25 cellular contexts compared by ENCODE assay signal in genomic region chr22:42016111-42016510, GRCh38. TPM values are rescaled to one million over a fixed set of nuclear protein-coding genes. Genes with fewer than 3 reads are reported as not detected.
"Had no signal": no experiment of that assay in that cellular context is flagged by ENCODE, and none has a peak within 500 bp of the region (broad histone marks: within the 10 kb centered on the region; RNA-seq: fewer than 3 reads in every experiment).

No MANE protein-coding gene starts in this region.

- H3K27me3 ChIP-seq: stomach, suprapubic skin, testis, thyroid gland, tibial nerve, transverse colon, upper lobe of left lung, uterus, vagina had no signal

- H3K9me3 ChIP-seq: suprapubic skin, testis, thyroid gland, vagina had no signal

- H3K4me1 ChIP-seq: stomach, suprapubic skin, testis, thyroid gland, tibial artery, tibial nerve, transverse colon, upper lobe of left lung, upper lobe of right lung, uterus, vagina had no signal

- H3K36me3 ChIP-seq: stomach, suprapubic skin, thoracic aorta, thyroid gland, tibial artery, tibial nerve, transverse colon, upper lobe of left lung, upper lobe of right lung, uterus, vagina had no signal

- ATAC-seq: stimulated activated effector memory CD8-positive, alpha-beta T cell treated with anti-CD3 and anti-CD28 coated beads, Interleukin-12 subunit alpha, Interleukin-12 subunit beta, amount 100 ng/mL, for 72 hours; stimulated activated memory B cell treated with anti-CD40 and anti-IgM and Interleukin-4, amounts not matched to agents 10 μg/mL and 1 μg/mL and 100 μg/mL, for 72 hours; stimulated activated naive B cell treated with anti-CD40 and anti-IgM and Interleukin-4, amounts not matched to agents 10 μg/mL and 1 μg/mL and 100 μg/mL, for 72 hours; stimulated activated naive CD8-positive, alpha-beta T cell treated with anti-CD3 and anti-CD28 coated beads, Interleukin-15, amount 100 ng/mL, for 72 hours; stimulated activated naive CD8-positive, alpha-beta T cell treated with anti-CD3 and anti-CD28 coated beads, Interleukin-15, Interleukin-2, amounts not matched to agents 100 U/mL and 50 U/mL, for 24 hours; upper lobe of right lung had no signal

- DNase-seq: stimulated activated CD4-positive, alpha-beta T cell treated with anti-CD3 and anti-CD28 coated beads, Interleukin-2, amount 100 ng/mL, for 48 hours; stimulated activated CD4-positive, alpha-beta T cell treated with anti-CD3 and anti-CD28 coated beads, Interleukin-4, amount 100 ng/mL, for 1 hour; stimulated activated CD4-positive, alpha-beta T cell treated with anti-CD3 and anti-CD28 coated beads, Interleukin-4, amount 100 ng/mL, for 24 hours; stimulated activated CD4-positive, alpha-beta T cell treated with anti-CD3 and anti-CD28 coated beads, Interleukin-4, amount 100 ng/mL, for 4 hours; stimulated activated CD8-positive, alpha-beta memory T cell treated with anti-CD3 and anti-CD28 coated beads, Interleukin-4, amount 100 ng/mL, for 48 hours; stimulated activated naive B cell treated with anti-CD40 and anti-IgM and Interleukin-4, amounts not matched to agents 10 μg/mL and 1 μg/mL and 100 μg/mL, for 72 hours; stimulated activated naive CD4-positive, alpha-beta T cell; stimulated activated naive CD4-positive, alpha-beta T cell treated with Interleukin-2 at 50 U/mL for 16 hours; stimulated activated naive CD8-positive, alpha-beta T cell treated with anti-CD3 and anti-CD28 coated beads, Interleukin-15, amount 100 ng/mL, for 72 hours; stimulated activated naive CD8-positive, alpha-beta T cell treated with anti-CD3 and anti-CD28 coated beads, Interleukin-15, Interleukin-2, amounts not matched to agents 100 U/mL and 50 U/mL, for 24 hours; stomach; substantia nigra; testis; thyroid gland; tibial artery; transverse colon; upper lobe of left lung; upper lobe of right lung; uterus had no signal

- H3K4me3 ChIP-seq: stomach, suprapubic skin, testis, thoracic aorta, thyroid gland, tibial artery, tibial nerve, transverse colon, upper lobe of left lung, upper lobe of right lung, uterus, vagina had no signal

- H3K27ac ChIP-seq: stomach, suprapubic skin, testis, thoracic aorta, thyroid gland, tibial artery, tibial nerve, transverse colon, upper lobe of left lung, upper lobe of right lung, uterus, vagina had no signal

RNA-seq across cellular contexts. Expression of gene SEPTIN3, which starts 46.9 kb away (rescaled TPM):
- total RNA-seq: thoracic aorta had no signal
